21 cellular contexts compared by ENCODE assay signal in genomic region chr19:51737924-51738323, GRCh38. TPM values are rescaled to one million over a fixed set of nuclear protein-coding genes. Genes with fewer than 3 reads are reported as not detected.
"Had no signal": no experiment of that assay in that cellular context is flagged by ENCODE, and none has a peak within 500 bp of the region (broad histone marks: within the 10 kb centered on the region; RNA-seq: fewer than 3 reads in every experiment).

No MANE protein-coding gene starts in this region.

- H2AFZ ChIP-seq: parathyroid adenoma had no signal

- H3K79me2 ChIP-seq: parathyroid adenoma had no signal

- H3K27me3 ChIP-seq: right lobe of liver, upper lobe of left lung had no signal

- DNase-seq: cortex of kidney; effector memory CD8-positive, alpha-beta T cell; erythroblast; esophagus squamous epithelium; hypothalamus; immature natural killer cell; islet precursor cell; kidney glomerular epithelial cell; left colon; left ventricle myocardium superior; lower lobe of right lung; natural killer cell; right lobe of liver; stimulated activated CD4-positive, alpha-beta T cell treated with anti-CD3 and anti-CD28 coated beads, Interleukin-4, amount 100 ng/mL, for 4 hours; stimulated activated naive B cell treated with anti-CD40 and anti-IgM and Interleukin-4, amounts not matched to agents 10 μg/mL and 1 μg/mL and 100 μg/mL, for 72 hours; upper lobe of left lung had no signal

- H3K9me3 ChIP-seq: esophagus squamous epithelium, lower lobe of right lung, right lobe of liver, thoracic aorta, tibial nerve, upper lobe of left lung had no signal

- H3K4me1 ChIP-seq: esophagus squamous epithelium, parathyroid adenoma, right lobe of liver, tibial nerve, upper lobe of left lung had no signal

- H3K36me3 ChIP-seq: esophagus squamous epithelium, lower lobe of right lung, right lobe of liver, thoracic aorta, tibial nerve, upper lobe of left lung had no signal

- H3K9ac ChIP-seq: parathyroid adenoma had no signal

- H3K4me3 ChIP-seq: esophagus squamous epithelium, lower lobe of right lung, right lobe of liver, thoracic aorta, tibial nerve, upper lobe of left lung had no signal

- H3K27ac ChIP-seq: esophagus squamous epithelium, lower lobe of right lung, parathyroid adenoma, right lobe of liver, thoracic aorta, tibial nerve, upper lobe of left lung had no signal

RNA-seq across cellular contexts. Expression of gene FPR1, which starts 13.8 kb away (rescaled TPM):
- total RNA-seq: dermis microvascular lymphatic vessel endothelial cell, progenitor cell of endocrine pancreas had no signal

RNA-seq across cellular contexts. Expression of gene HAS1, which starts 14.1 kb away (rescaled TPM):
- total RNA-seq: dermis microvascular lymphatic vessel endothelial cell, lower lobe of right lung, natural killer cell, progenitor cell of endocrine pancreas, right lobe of liver had no signal

RNA-seq across cellular contexts. Expression of gene FPR2, which starts 23.1 kb away (rescaled TPM):
- total RNA-seq: dermis microvascular lymphatic vessel endothelial cell, progenitor cell of endocrine pancreas had no signal

RNA-seq across cellular contexts. Expression of gene FPR3, which starts 57.0 kb away (rescaled TPM):
- total RNA-seq: progenitor cell of endocrine pancreas had no signal
